Comparison of ENCODE assay signal across 11 cellular contexts in genomic region chr4:151324124-151324448, GRCh38. TPM values are rescaled to one million over a fixed set of nuclear protein-coding genes. Genes with fewer than 3 reads are reported as not detected.
A peak's percentile ranks its signal among the peaks of the same experiment; 100 is the strongest.
DNase-seq lines count a peak whose midpoint lies in the region; FAIRE-seq and TF ChIP-seq lines count a peak whose summit lies in the region.
"Had no signal": no experiment of that assay in that cellular context is flagged by ENCODE, and none has a peak within 500 bp of the region (broad histone marks: within the 10 kb centered on the region; RNA-seq: fewer than 3 reads in every experiment).

No MANE protein-coding gene starts in this region.

- FAIRE-seq in HTR-8/SVneo (lab: Jason Lieb, UNC): no peak

- H3K9me3 ChIP-seq in adipocyte (ENCODE audit: control insufficient read depth, low read length) (no peaks in the 10 kb centered on the region), iPS DF 6.9 (ENCODE audit: control insufficient read depth, insufficient read depth, low read length) (no peaks in the 10 kb centered on the region)

- peak; percentile 57 for DNase-seq in H7
- no peak for DNase-seq in adipocyte (ENCODE audit: low read depth)
- no peak for DNase-seq in iPS DF 6.9 (ENCODE audit: low read depth, low spot score)
- no peak for DNase-seq in retinal pigment epithelial cell (ENCODE audit: low read depth)
- DNase-seq in HTR-8/SVneo (ENCODE audit: insufficient read length, low spot score): no peak
- DNase-seq in T-helper 9 cell: no peak
- no peak for DNase-seq in cerebellar nuclear complex (lab: John Stamatoyannopoulos, UW)
- DNase-seq in NCI-H2107 (lab: John Stamatoyannopoulos, UW): no peak

- no peak overlapping the region for H3K27ac ChIP-seq in iPS DF 6.9 (ENCODE audit: low read length)

- no peak for TF ChIP-seq CTCF in retinal pigment epithelial cell (conservative IDR thresholded peaks at IDR 0.05; ENCODE audit: low read depth, low read length)

- H3K27me3 ChIP-seq in H7 (ENCODE audit: control insufficient read depth, insufficient read depth, low read length) (no peaks in the 10 kb centered on the region), adipocyte (replicated peaks; ENCODE audit: control insufficient read depth, insufficient read depth, low read length) (no peaks in the 10 kb centered on the region), iPS DF 6.9 (ENCODE audit: control insufficient read depth, insufficient read depth, low read length) (no peaks in the 10 kb centered on the region)

- H3K4me3 ChIP-seq in H7 (ENCODE audit: insufficient read depth, low read depth, low read length) (peak overlapping the region; percentile 72), adipocyte (ENCODE audit: low read length) (peak overlapping the region; percentile 92), iPS DF 6.9 (ENCODE audit: low read length) (peak overlapping the region; percentile 72; the same call in 1 of the 2 replicates), retinal pigment epithelial cell (ENCODE audit: low read length) (peak overlapping the region; percentile 74)

- peak overlapping the region; percentile 56 for H3K9ac ChIP-seq in adipocyte (ENCODE audit: low read length)

- WGBS in iPS DF 6.9 (ENCODE audit: insufficient coverage, insufficient read length): no CpG with 5 or more reads among the region's 4 CpGs

- H3K36me3 ChIP-seq in H7 (replicated peaks; ENCODE audit: control insufficient read depth, insufficient read depth, low read length): no peaks in the 10 kb centered on the region
- no peaks in the 10 kb centered on the region for H3K36me3 ChIP-seq in adipocyte (ENCODE audit: control insufficient read depth, insufficient read depth, low read length, severe bottlenecking)
- H3K36me3 ChIP-seq in iPS DF 6.9 (ENCODE audit: control insufficient read depth, insufficient read depth, low read length): no peaks in the 10 kb centered on the region

- peaks cover 24% of the 10 kb centered on the region for H3K4me1 ChIP-seq in adipocyte (ENCODE audit: control insufficient read depth, insufficient read depth, low read length)
- H3K4me1 ChIP-seq in iPS DF 6.9 (ENCODE audit: control insufficient read depth, insufficient read depth, low read length): no peaks in the 10 kb centered on the region

RNA-seq across cellular contexts. Expression of gene SH3D19, which starts 1.3 kb away (rescaled TPM):
- 24.8 and 26.8 TPM in 2 replicates for total RNA-seq in H7 (2014; rRNA removed; shearing (Covaris generic))

RNA-seq across cellular contexts. Expression of gene PRSS48, which starts 47.1 kb away (rescaled TPM):
- not detected in 2 replicates for total RNA-seq in H7 (2014; rRNA removed; shearing (Covaris generic))
- total RNA-seq: G401, HT1080, SK-MEL-5 had no signal
